ENCODE assay signal across 8 cellular contexts in the genomic region with DNA sequence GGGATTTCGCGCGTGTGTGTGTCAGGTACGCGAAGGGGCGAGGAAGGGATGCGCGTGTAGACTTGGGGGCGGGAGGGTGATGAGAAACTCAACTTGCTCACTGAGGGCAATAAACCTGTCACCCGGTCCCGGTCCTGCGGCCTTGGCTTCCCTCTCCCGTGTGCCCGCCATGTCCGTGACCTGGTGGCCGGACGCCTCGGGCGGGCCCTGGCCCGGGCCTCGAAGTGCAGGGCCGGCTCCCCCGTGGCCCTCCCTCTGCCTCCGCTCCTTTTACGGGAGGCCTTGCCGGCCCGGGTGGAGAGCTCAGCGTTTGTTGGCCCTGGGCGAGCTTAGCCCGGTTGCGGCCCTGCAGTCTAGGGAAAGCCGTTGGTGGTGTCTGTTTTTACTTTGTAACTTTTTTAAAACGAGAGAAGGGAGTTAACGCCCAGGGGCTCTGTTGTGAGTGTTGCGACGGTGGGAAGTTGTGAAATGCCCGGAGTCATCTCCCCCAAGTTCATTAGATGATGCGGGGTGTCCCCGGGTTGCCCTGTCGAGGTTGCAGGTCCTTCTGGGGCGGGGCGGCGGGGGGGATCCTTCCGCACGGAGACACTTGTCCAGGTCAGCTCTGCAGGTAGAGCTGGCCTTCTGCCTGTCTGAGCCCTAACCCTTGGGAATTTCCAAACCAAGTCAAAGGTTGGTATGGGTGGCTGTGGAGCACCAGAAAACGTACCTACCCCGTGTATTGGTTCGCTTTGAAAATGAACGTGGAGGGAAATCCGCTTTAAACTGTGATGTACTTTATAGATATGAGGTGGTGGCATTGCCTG. TPM values are rescaled to one million over a fixed set of nuclear protein-coding genes. Genes with fewer than 3 reads are reported as not detected.
DNase-seq lines count a peak whose midpoint lies in the region; ATAC-seq and TF ChIP-seq lines count a peak whose summit lies in the region.

No MANE protein-coding gene starts in this region.

- H3K9me3 Mint-ChIP-seq in T-helper 2 cell treated with Interferon-gamma antibody and Interleukin-4, amounts not matched to agents 5 μg/mL and 100 μg/mL, for 36 hours: no peaks in the 10 kb centered on the region

- intact Hi-C loops in body of pancreas (cut with DNase I): no loop called here

- WGBS in body of pancreas, 2 donors: 1 to 2% methylated on average over 19 to 50 of the region's 50 CpGs

- H3K27ac Mint-ChIP-seq in T-helper 2 cell treated with Interferon-gamma antibody and Interleukin-4, amounts not matched to agents 5 μg/mL and 100 μg/mL, for 36 hours: peak overlapping the region; percentile 98

- peak overlapping the region; percentile 88 for H3K4me2 ChIP-seq in BLaER1

- H3K4me1 Mint-ChIP-seq in T-helper 2 cell treated with Interferon-gamma antibody and Interleukin-4, amounts not matched to agents 5 μg/mL and 100 μg/mL, for 36 hours (ENCODE audit: low read depth): peaks cover 40% of the 10 kb centered on the region

- TF ChIP-seq POLR2A in body of pancreas (IDR thresholded peaks at IDR 0.05): peak in 1 of 3 donors; percentile 42

- H3K9ac ChIP-seq in BLaER1: peak overlapping the region; percentile 96
- H3K9ac ChIP-seq in iPS-18a (ENCODE audit: low read length): peak overlapping the region; percentile 93

- H3K36me3 ChIP-seq in BLaER1 (peaks cover 21% of the 10 kb centered on the region), body of pancreas (replicated peaks in 1 of 2; ENCODE audit: insufficient read depth in 1 of 2, low read depth in 2 of 2) (no peaks in the 10 kb centered on the region), iPS-18a (ENCODE audit: control insufficient read depth, low read depth, low read length) (no peaks in the 10 kb centered on the region)

- peaks cover 14% of the 10 kb centered on the region for H3K9me3 ChIP-seq in BLaER1
- no peaks in the 10 kb centered on the region for H3K9me3 ChIP-seq in body of pancreas
- H3K9me3 ChIP-seq in iPS-18a (ENCODE audit: control insufficient read depth, low read depth, low read length): no peaks in the 10 kb centered on the region

- H3K36me3 Mint-ChIP-seq in T-helper 2 cell treated with Interferon-gamma antibody and Interleukin-4, amounts not matched to agents 5 μg/mL and 100 μg/mL, for 36 hours (ENCODE audit: low read depth): peaks cover 33% of the 10 kb centered on the region

- H3K4me3 Mint-ChIP-seq in T-helper 2 cell treated with Interferon-gamma antibody and Interleukin-4, amounts not matched to agents 5 μg/mL and 100 μg/mL, for 36 hours: peak overlapping the region; percentile 96

- H3K4me1 ChIP-seq in BLaER1 (peaks cover 26% of the 10 kb centered on the region), body of pancreas (peaks cover 28% of the 10 kb centered on the region), iPS-18a (ENCODE audit: control insufficient read depth, low read depth, low read length) (peaks cover 18% of the 10 kb centered on the region)

- H3K27me3 ChIP-seq in BLaER1 (no peaks in the 10 kb centered on the region), HL-60 (ENCODE audit: insufficient read depth, poor library complexity, severe bottlenecking) (no peaks in the 10 kb centered on the region), body of pancreas (no peaks in the 10 kb centered on the region), iPS-18a (ENCODE audit: control insufficient read depth, insufficient read depth, low read length) (peaks cover 35% of the 10 kb centered on the region)

- H4K20me1 ChIP-seq in BLaER1: peaks cover 56% of the 10 kb centered on the region

- H3K27ac ChIP-seq in BLaER1: peak overlapping the region; percentile 95
- H3K27ac ChIP-seq in HL-60 (replicated peaks): peak overlapping the region; percentile 99
- peak overlapping the region; percentile 94 to 99 (median 96) for H3K27ac ChIP-seq in body of pancreas
- H3K27ac ChIP-seq in iPS-18a (ENCODE audit: low read length): no peak overlapping the region
- peak overlapping the region; percentile 82 to 99 (median 98) for H3K27ac ChIP-seq in skin epidermis

- DNase-seq in HL-60 (ENCODE audit: low read depth in 1 of 2, low spot score in 1 of 2): peak in 1 of 2 experiments; percentile 82
- DNase-seq in T-helper 2 cell treated with Interferon-gamma antibody and Interleukin-4, amounts not matched to agents 5 μg/mL and 100 μg/mL, for 36 hours (ENCODE audit: low spot score): no peak
- DNase-seq in body of pancreas: peak; percentile 56 to 68 (median 58)
- DNase-seq in NCI-H1436 (lab: John Stamatoyannopoulos, UW): no peak

- ATAC-seq in GM19438 (IDR thresholded peaks at IDR 0.05; ENCODE audit: low read depth, unreplicated experiment) (peak; percentile 15), body of pancreas (peak; percentile 45)

- peak overlapping the region; percentile 83 for H3K4me3 ChIP-seq in BLaER1
- peak overlapping the region; percentile 80 for H3K4me3 ChIP-seq in HL-60 (replicated peaks; ENCODE audit: insufficient read depth, low read length)
- H3K4me3 ChIP-seq in body of pancreas: peak overlapping the region; percentile 62 to 89
- H3K4me3 ChIP-seq in iPS-18a (ENCODE audit: low read length): peak overlapping the region; percentile 86
- H3K4me3 ChIP-seq in skin epidermis: peak overlapping the region; percentile 74 to 91 (median 89)

- H3K27me3 Mint-ChIP-seq in T-helper 2 cell treated with Interferon-gamma antibody and Interleukin-4, amounts not matched to agents 5 μg/mL and 100 μg/mL, for 36 hours (ENCODE audit: low read depth): no peaks in the 10 kb centered on the region

- TF ChIP-seq CTCF in HL-60 (IDR thresholded peaks at IDR 0.05; ENCODE audit: insufficient read depth, low read length) (no peak), body of pancreas (IDR thresholded peaks at IDR 0.05) (no peak)

RNA-seq across cellular contexts. Expression of gene SMCHD1, which starts 0.9 kb away (rescaled TPM):
- total RNA-seq in body of pancreas: 100 to 1,000 TPM in 1 of 2 donors, 10 to 100 TPM in 1; 56.0 to 100 TPM

Comparison
In these comparisons a context has a peak if more than half of its experiments do, and no peak if none do; other contexts are left out.
1. DNase-seq: peak in body of pancreas (4 of 4); none in T-helper 2 cell treated with Interferon-gamma antibody and Interleukin-4, amounts not matched to agents 5 μg/mL and 100 μg/mL, for 36 hours (single experiment) and NCI-H1436 (single experiment).
2. Peak in every context shown above with its lines, with median percentiles within 50 percentile points of each other: H3K4me3 ChIP-seq.